In the genomic region with DNA sequence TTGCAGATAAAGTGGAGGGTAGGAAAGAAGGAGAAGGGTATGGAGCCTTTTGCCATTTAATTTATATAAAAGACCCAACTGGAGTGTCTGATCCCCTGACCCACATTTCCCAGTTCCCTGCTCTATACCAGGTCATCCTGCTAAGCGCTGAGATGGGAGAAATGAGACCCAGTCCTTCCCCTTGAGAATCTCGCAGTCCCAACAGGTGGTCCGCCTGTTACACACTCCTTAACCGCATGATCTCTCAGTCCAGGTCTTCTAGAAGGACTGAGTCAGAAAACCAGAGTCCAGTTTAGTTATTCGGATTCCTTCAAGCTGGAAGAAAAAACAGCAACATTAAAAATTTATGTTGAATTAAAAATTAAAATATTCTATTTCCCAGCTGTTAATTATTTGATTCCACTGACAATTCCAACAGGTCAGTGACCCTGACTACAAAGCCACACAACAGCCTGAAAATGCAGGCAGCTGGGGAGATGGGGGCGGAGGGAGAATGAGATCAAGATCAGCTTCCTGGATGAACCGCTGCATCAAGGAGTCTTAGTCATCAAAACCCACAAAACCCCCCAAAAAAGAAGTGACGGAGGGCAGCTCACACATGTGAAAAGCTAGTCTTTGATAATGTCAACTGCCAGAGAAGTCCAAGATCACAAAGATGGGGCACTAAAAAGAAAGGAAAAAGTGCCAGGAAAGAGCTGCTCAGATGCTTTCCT, we compare ENCODE assay signal across 12 cellular contexts. TPM values are rescaled to one million over a fixed set of nuclear protein-coding genes. Genes with fewer than 3 reads are reported as not detected.
DNase-seq lines count a peak whose midpoint lies in the region; ATAC-seq lines count a peak whose summit lies in the region.
"Had no signal": no experiment of that assay in that cellular context is flagged by ENCODE, and none has a peak within 500 bp of the region (broad histone marks: within the 10 kb centered on the region; RNA-seq: fewer than 3 reads in every experiment).

No MANE protein-coding gene starts in this region.

- no peak overlapping the region for H3K4me3 Mint-ChIP-seq in activated naive CD4-positive, alpha-beta T cell treated with anti-CD3 and anti-CD28 coated beads, Interleukin-2, amount 10 ng/mL, durations not matched to agents 7 days and 5 days
- no peak overlapping the region for H3K4me3 Mint-ChIP-seq in activated naive CD8-positive, alpha-beta T cell treated with anti-CD3 and anti-CD28 coated beads for 36 hours
- H3K4me3 Mint-ChIP-seq in stimulated activated effector memory CD8-positive, alpha-beta T cell treated with anti-CD3 and anti-CD28 coated beads, Interleukin-12 subunit alpha, Interleukin-12 subunit beta, amount 100 ng/mL, for 72 hours: peak overlapping the region; percentile 22
- H3K4me3 Mint-ChIP-seq: activated T-helper 17 cell treated with anti-CD3 and anti-CD28 coated beads, Interleukin-2, amount 50 U/mL, for 72 hours had no signal

- DNase-seq in activated naive CD4-positive, alpha-beta T cell treated with anti-CD3 and anti-CD28 coated beads, Interleukin-2, amount 10 ng/mL, durations not matched to agents 7 days and 5 days: peak; percentile 30
- DNase-seq in activated naive CD4-positive, alpha-beta T cell (lab: John Stamatoyannopoulos, UW): no peak
- peak; percentile 63 for DNase-seq in OCI-M1 (lab: John Stamatoyannopoulos, UW)
- peak; percentile 63 for DNase-seq in activated naive CD8-positive, alpha-beta T cell treated with anti-CD3 and anti-CD28 coated beads for 36 hours
- DNase-seq in stimulated activated effector memory CD8-positive, alpha-beta T cell treated with anti-CD3 and anti-CD28 coated beads, Interleukin-12 subunit alpha, Interleukin-12 subunit beta, amount 100 ng/mL, for 72 hours (ENCODE audit: low spot score in 2 of 2): peak in 1 of 2 donors; percentile 64
- DNase-seq in COLO829 (ENCODE audit: low spot score): no peak
- DNase-seq in NCI-H2029 (lab: John Stamatoyannopoulos, UW): no peak
- DNase-seq in inferior parietal cortex (ENCODE audit: extremely low spot score): no peak
- DNase-seq: NCI-H2171, PC-9 had no signal

- H3K4me1 Mint-ChIP-seq in activated naive CD4-positive, alpha-beta T cell treated with anti-CD3 and anti-CD28 coated beads, Interleukin-2, amount 10 ng/mL, durations not matched to agents 7 days and 5 days: peaks cover 6% of the 10 kb centered on the region
- peaks cover 19% of the 10 kb centered on the region for H3K4me1 Mint-ChIP-seq in activated naive CD8-positive, alpha-beta T cell treated with anti-CD3 and anti-CD28 coated beads for 36 hours
- H3K4me1 Mint-ChIP-seq in stimulated activated effector memory CD8-positive, alpha-beta T cell treated with anti-CD3 and anti-CD28 coated beads, Interleukin-12 subunit alpha, Interleukin-12 subunit beta, amount 100 ng/mL, for 72 hours: peaks cover 13% of the 10 kb centered on the region
- H3K4me1 Mint-ChIP-seq: activated T-helper 17 cell treated with anti-CD3 and anti-CD28 coated beads, Interleukin-2, amount 50 U/mL, for 72 hours had no signal

- CTCF ChIA-PET in activated naive CD4-positive, alpha-beta T cell treated with anti-CD3 and anti-CD28 coated beads, Interleukin-2, amount 10 ng/mL, durations not matched to agents 7 days and 5 days (lab: Charles Lee): interaction anchor here (1.0 to 2.5 kb wide), 4 partner anchors 8 to 643 kb away, joined by 3 to 10 read pairs (median 3); no protein-coding TSS in a partner anchor

- ATAC-seq in stimulated activated effector memory CD8-positive, alpha-beta T cell treated with anti-CD3 and anti-CD28 coated beads, Interleukin-12 subunit alpha, Interleukin-12 subunit beta, amount 100 ng/mL, for 72 hours: peak; percentile 85
- ATAC-seq: activated T-helper 17 cell treated with anti-CD3 and anti-CD28 coated beads, Interleukin-2, amount 50 U/mL, for 72 hours had no signal

- no peaks in the 10 kb centered on the region for H3K9me3 Mint-ChIP-seq in activated naive CD4-positive, alpha-beta T cell treated with anti-CD3 and anti-CD28 coated beads, Interleukin-2, amount 10 ng/mL, durations not matched to agents 7 days and 5 days
- H3K9me3 Mint-ChIP-seq in activated naive CD8-positive, alpha-beta T cell treated with anti-CD3 and anti-CD28 coated beads for 36 hours: no peaks in the 10 kb centered on the region
- H3K9me3 Mint-ChIP-seq in stimulated activated effector memory CD8-positive, alpha-beta T cell treated with anti-CD3 and anti-CD28 coated beads, Interleukin-12 subunit alpha, Interleukin-12 subunit beta, amount 100 ng/mL, for 72 hours: no peaks in the 10 kb centered on the region
- H3K9me3 Mint-ChIP-seq: activated T-helper 17 cell treated with anti-CD3 and anti-CD28 coated beads, Interleukin-2, amount 50 U/mL, for 72 hours had no signal

- H3K27me3 Mint-ChIP-seq in activated naive CD4-positive, alpha-beta T cell treated with anti-CD3 and anti-CD28 coated beads, Interleukin-2, amount 10 ng/mL, durations not matched to agents 7 days and 5 days: peaks cover 65% of the 10 kb centered on the region
- H3K27me3 Mint-ChIP-seq in activated naive CD8-positive, alpha-beta T cell treated with anti-CD3 and anti-CD28 coated beads for 36 hours: peaks cover 30% of the 10 kb centered on the region

- H3K36me3 Mint-ChIP-seq in activated naive CD4-positive, alpha-beta T cell treated with anti-CD3 and anti-CD28 coated beads, Interleukin-2, amount 10 ng/mL, durations not matched to agents 7 days and 5 days: no peaks in the 10 kb centered on the region
- H3K36me3 Mint-ChIP-seq in activated naive CD8-positive, alpha-beta T cell treated with anti-CD3 and anti-CD28 coated beads for 36 hours: peaks cover 1% of the 10 kb centered on the region
- H3K36me3 Mint-ChIP-seq in stimulated activated effector memory CD8-positive, alpha-beta T cell treated with anti-CD3 and anti-CD28 coated beads, Interleukin-12 subunit alpha, Interleukin-12 subunit beta, amount 100 ng/mL, for 72 hours: no peaks in the 10 kb centered on the region

- H3K27ac Mint-ChIP-seq in activated naive CD4-positive, alpha-beta T cell treated with anti-CD3 and anti-CD28 coated beads, Interleukin-2, amount 10 ng/mL, durations not matched to agents 7 days and 5 days: no peak overlapping the region
- no peak overlapping the region for H3K27ac Mint-ChIP-seq in activated naive CD8-positive, alpha-beta T cell treated with anti-CD3 and anti-CD28 coated beads for 36 hours
- H3K27ac Mint-ChIP-seq in stimulated activated effector memory CD8-positive, alpha-beta T cell treated with anti-CD3 and anti-CD28 coated beads, Interleukin-12 subunit alpha, Interleukin-12 subunit beta, amount 100 ng/mL, for 72 hours: no peak overlapping the region
- H3K27ac Mint-ChIP-seq: activated T-helper 17 cell treated with anti-CD3 and anti-CD28 coated beads, Interleukin-2, amount 50 U/mL, for 72 hours had no signal

RNA-seq across cellular contexts. Expression of a gene that starts 44.0 kb away (rescaled TPM):
- not detected for total RNA-seq in activated naive CD8-positive, alpha-beta T cell treated with anti-CD3 and anti-CD28 coated beads for 36 hours
- total RNA-seq: activated T-helper 17 cell treated with anti-CD3 and anti-CD28 coated beads, Interleukin-2, amount 50 U/mL, for 72 hours; PC-9; T-helper 1 cell treated with Interleukin-12 subunit alpha and Interleukin-12 subunit beta and Interleukin-4 antibody, amounts not matched to agents 30 ng/mL and 1 ng/mL, for 36 hours had no signal

Comparison
In these comparisons a context has a peak if more than half of its experiments do, and no peak if none do; other contexts are left out.
1. DNase-seq: peak in activated naive CD4-positive, alpha-beta T cell treated with anti-CD3 and anti-CD28 coated beads, Interleukin-2, amount 10 ng/mL, durations not matched to agents 7 days and 5 days (single experiment), OCI-M1 (single experiment) and activated naive CD8-positive, alpha-beta T cell treated with anti-CD3 and anti-CD28 coated beads for 36 hours (single experiment); none in activated naive CD4-positive, alpha-beta T cell (0 of 4), COLO829 (single experiment), NCI-H2029 (single experiment) and inferior parietal cortex (single experiment).